Comparison of ENCODE assay signal across 9 cellular contexts in the genomic region with DNA sequence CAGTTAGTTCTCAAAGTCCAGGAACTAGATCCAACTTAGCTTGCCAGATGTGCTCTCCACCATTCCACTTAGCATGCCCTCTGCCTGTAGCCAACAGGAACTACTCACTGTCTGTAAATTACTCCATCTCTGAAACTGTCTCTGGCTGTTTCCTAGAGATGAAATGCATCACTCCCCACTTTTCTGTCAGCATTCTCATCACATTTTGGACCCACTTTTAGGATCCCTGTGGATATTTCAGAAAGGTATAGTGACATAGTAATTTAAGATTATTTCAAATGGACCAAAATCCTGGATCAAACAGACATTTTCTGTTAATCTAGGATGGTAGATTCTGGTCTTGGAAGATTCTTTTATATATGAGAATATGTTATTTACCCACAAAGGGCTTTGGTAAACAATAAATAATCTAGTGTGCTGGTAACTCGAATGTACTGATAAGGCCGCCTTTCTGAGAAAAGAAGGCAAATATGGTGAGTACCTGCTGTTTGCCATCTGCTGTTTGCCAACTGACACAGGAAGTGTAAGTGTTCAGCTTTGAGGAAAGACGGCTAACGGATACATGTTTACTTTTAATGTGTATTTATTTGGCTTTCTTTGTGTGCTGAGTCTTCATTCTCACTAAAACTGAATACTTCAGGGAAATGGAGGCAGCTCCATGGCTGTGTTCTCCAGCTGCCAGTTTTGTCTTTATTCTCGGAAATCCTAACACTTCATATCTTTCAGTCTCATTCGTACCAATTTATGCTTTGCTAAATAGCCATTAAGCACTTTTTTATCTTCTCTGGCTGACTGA.
A peak's percentile ranks its signal among the peaks of the same experiment; 100 is the strongest.
DNase-seq lines count a peak whose midpoint lies in the region; ATAC-seq and TF ChIP-seq lines count a peak whose summit lies in the region.
"Had no signal": no experiment of that assay in that cellular context is flagged by ENCODE, and none has a peak within 500 bp of the region (broad histone marks: within the 10 kb centered on the region; RNA-seq: fewer than 3 reads in every experiment).

No MANE protein-coding gene starts in this region.

- no peaks in the 10 kb centered on the region for H3K36me3 Mint-ChIP-seq in activated CD8-positive, alpha-beta memory T cell treated with anti-CD3 and anti-CD28 coated beads, Interleukin-2, amount 10 ng/mL, durations not matched to agents 7 days and 5 days

- no peak overlapping the region for H3K4me3 ChIP-seq in AG04450 (ENCODE audit: low read depth, low read length)
- no peak overlapping the region for H3K4me3 ChIP-seq in GM23248
- H3K4me3 ChIP-seq in esophagus muscularis mucosa = no peak overlapping the region
- H3K4me3 ChIP-seq: ascending aorta had no signal

- intact Hi-C loops in esophagus muscularis mucosa (cut with DNase I) = no loop called here

- ATAC-seq in GM18867 (IDR thresholded peaks at IDR 0.05; ENCODE audit: unreplicated experiment) (no peak), GM21423 (IDR thresholded peaks at IDR 0.05; ENCODE audit: unreplicated experiment) (no peak)
- ATAC-seq in activated CD8-positive, alpha-beta memory T cell treated with anti-CD3 and anti-CD28 coated beads, Interleukin-2, amount 10 ng/mL, durations not matched to agents 7 days and 5 days = no peak

- H3K27me3 Mint-ChIP-seq in activated CD8-positive, alpha-beta memory T cell treated with anti-CD3 and anti-CD28 coated beads, Interleukin-2, amount 10 ng/mL, durations not matched to agents 7 days and 5 days = peaks cover 14% of the 10 kb centered on the region

- no peak overlapping the region for H3K27ac Mint-ChIP-seq in activated CD8-positive, alpha-beta memory T cell treated with anti-CD3 and anti-CD28 coated beads, Interleukin-2, amount 10 ng/mL, durations not matched to agents 7 days and 5 days

- no peak for DNase-seq in AG04450 (ENCODE audit: low read depth, low spot score)
- peak; percentile 55 for DNase-seq in GM23248
- peak; percentile 77 for DNase-seq in NCI-H774 (lab: John Stamatoyannopoulos, UW)
- peak; percentile 19 for DNase-seq in esophagus muscularis mucosa (ENCODE audit: extremely low spot score)
- no peak for DNase-seq in activated CD8-positive, alpha-beta memory T cell treated with anti-CD3 and anti-CD28 coated beads, Interleukin-2, amount 50 U/mL, for 48 hours
- DNase-seq in activated CD8-positive, alpha-beta memory T cell treated with anti-CD3 and anti-CD28 coated beads, Interleukin-2, amount 10 ng/mL, durations not matched to agents 7 days and 5 days = no peak

- H3K79me2 ChIP-seq in GM23248 (ENCODE audit: insufficient read depth) = no peaks in the 10 kb centered on the region

- WGBS in GM23248 (ENCODE audit: low coverage in 1 of 2, low lambda C conversion rate in 2 of 2, missing lambda C conversion rate in 2 of 2), 2 experiments = 89 to 90% methylated on average over 6 of the region's 6 CpGs
- 75% methylated on average over 6 of the region's 6 CpGs for WGBS in esophagus muscularis mucosa

- POLR2A ChIA-PET in AG04450 (lab: Yijun Ruan, JAX) = no interaction called here

- H3K27me3 ChIP-seq in AG04450 (ENCODE audit: control insufficient read depth, insufficient read depth, low read length) (no peaks in the 10 kb centered on the region), GM23248 (replicated peaks; ENCODE audit: insufficient read depth) (no peaks in the 10 kb centered on the region), esophagus muscularis mucosa (no peaks in the 10 kb centered on the region)
- H3K27me3 ChIP-seq: ascending aorta had no signal

- H3K9me2 ChIP-seq in GM23248 (ENCODE audit: insufficient read depth) = no peaks in the 10 kb centered on the region

- no peak overlapping the region for H3K9ac ChIP-seq in GM23248

- H3K4me2 ChIP-seq in GM23248 (ENCODE audit: unreplicated experiment) = no peak overlapping the region

- TF ChIP-seq POLR2A in esophagus muscularis mucosa (IDR thresholded peaks at IDR 0.05; ENCODE audit: low read depth) = no peak

- no peaks in the 10 kb centered on the region for H3K9me3 Mint-ChIP-seq in activated CD8-positive, alpha-beta memory T cell treated with anti-CD3 and anti-CD28 coated beads, Interleukin-2, amount 10 ng/mL, durations not matched to agents 7 days and 5 days (ENCODE audit: low read depth)

- no peaks in the 10 kb centered on the region for H4K20me1 ChIP-seq in GM23248 (ENCODE audit: insufficient read depth)

- no peak for TF ChIP-seq EP300 in esophagus muscularis mucosa (IDR thresholded peaks at IDR 0.05)

- no peak overlapping the region for H3K27ac ChIP-seq in AG04450 (ENCODE audit: low read depth, low read length)
- H3K27ac ChIP-seq in GM23248 = no peak overlapping the region
- no peak overlapping the region for H3K27ac ChIP-seq in esophagus muscularis mucosa (replicated peaks in 1 of 4)
- H3K27ac ChIP-seq: ascending aorta had no signal

- TF ChIP-seq CTCF in AG04450 (IDR thresholded peaks at IDR 0.05; ENCODE audit: low read depth, low read length) (peak; percentile 61), esophagus muscularis mucosa (IDR thresholded peaks at IDR 0.05) (no peak)

- H2AFZ ChIP-seq in GM23248 = no peak overlapping the region

- H3K9me3 ChIP-seq in AG04450 (ENCODE audit: control insufficient read depth, insufficient read depth, low read length) (no peaks in the 10 kb centered on the region), GM23248 (ENCODE audit: low read depth) (no peaks in the 10 kb centered on the region), esophagus muscularis mucosa (no peaks in the 10 kb centered on the region)
- H3K9me3 ChIP-seq: ascending aorta had no signal

- CTCF ChIA-PET in AG04450 (lab: Charles Lee) = interaction anchor here (0.6 to 2.3 kb wide), 6 partner anchors 9 to 341 kb away, joined by 3 to 9 read pairs (median 4); no protein-coding TSS in a partner anchor
- CTCF ChIA-PET in activated CD8-positive, alpha-beta memory T cell treated with anti-CD3 and anti-CD28 coated beads, Interleukin-2, amount 10 ng/mL, durations not matched to agents 7 days and 5 days (lab: Charles Lee) = no interaction called here

- H3K4me3 Mint-ChIP-seq in activated CD8-positive, alpha-beta memory T cell treated with anti-CD3 and anti-CD28 coated beads, Interleukin-2, amount 10 ng/mL, durations not matched to agents 7 days and 5 days = no peak overlapping the region

- H3K36me3 ChIP-seq in GM23248 (ENCODE audit: low read depth) = no peaks in the 10 kb centered on the region
- H3K36me3 ChIP-seq in esophagus muscularis mucosa = no peaks in the 10 kb centered on the region
- H3K36me3 ChIP-seq: ascending aorta had no signal

- H3K4me1 ChIP-seq in GM23248 (ENCODE audit: insufficient read depth) (peaks cover 4% of the 10 kb centered on the region; the same call in 1 of the 2 replicates), esophagus muscularis mucosa (no peaks in the 10 kb centered on the region)
- H3K4me1 ChIP-seq: ascending aorta had no signal

- peaks cover 4% of the 10 kb centered on the region; the same call in 1 of the 2 replicates for H3F3A ChIP-seq in GM23248 (ENCODE audit: insufficient read depth)

- in situ Hi-C loops in GM23248 (cut with MboI) = no loop called here

- no peaks in the 10 kb centered on the region for H3K4me1 Mint-ChIP-seq in activated CD8-positive, alpha-beta memory T cell treated with anti-CD3 and anti-CD28 coated beads, Interleukin-2, amount 10 ng/mL, durations not matched to agents 7 days and 5 days

Comparison
In these comparisons a context has a peak if more than half of its experiments do, and no peak if none do; other contexts are left out.
1. DNase-seq: peak in GM23248 (single experiment), NCI-H774 (single experiment) and esophagus muscularis mucosa (single experiment); none in AG04450 (single experiment), activated CD8-positive, alpha-beta memory T cell treated with anti-CD3 and anti-CD28 coated beads, Interleukin-2, amount 50 U/mL, for 48 hours (single experiment) and activated CD8-positive, alpha-beta memory T cell treated with anti-CD3 and anti-CD28 coated beads, Interleukin-2, amount 10 ng/mL, durations not matched to agents 7 days and 5 days (single experiment).